In the genomic region with DNA sequence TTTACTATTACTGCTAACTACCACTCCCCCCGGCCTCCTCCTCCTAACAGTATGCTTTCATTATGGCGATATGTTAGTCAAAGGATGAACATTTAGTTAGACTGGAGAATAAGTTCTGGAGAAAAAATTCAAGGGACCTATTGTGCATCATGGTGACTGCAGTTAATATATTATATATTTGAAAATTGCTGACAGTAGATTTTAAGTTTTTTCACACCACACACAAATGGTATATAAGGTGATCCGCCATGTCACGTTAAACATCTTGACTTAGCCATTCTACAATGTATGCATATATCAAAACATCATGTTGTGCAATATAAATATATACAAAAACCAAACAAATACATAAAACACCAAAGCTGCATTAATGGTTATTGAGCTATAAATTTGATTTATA, we compare ENCODE assay signal across 28 cellular contexts.
"Had no signal": no experiment of that assay in that cellular context is flagged by ENCODE, and none has a peak within 500 bp of the region (broad histone marks: within the 10 kb centered on the region; RNA-seq: fewer than 3 reads in every experiment).

No MANE protein-coding gene starts in this region.

- H3K36me3 ChIP-seq: colonic mucosa, esophagus muscularis mucosa, esophagus squamous epithelium, gastrocnemius medialis, gastroesophageal sphincter, heart left ventricle, heart right ventricle had no signal

- H3K4me3 ChIP-seq: colonic mucosa, coronary artery, dorsolateral prefrontal cortex, esophagus muscularis mucosa, esophagus squamous epithelium, gastrocnemius medialis, gastroesophageal sphincter, heart left ventricle, heart right ventricle had no signal

- H3K9me3 ChIP-seq: colonic mucosa, esophagus muscularis mucosa, esophagus squamous epithelium, gastrocnemius medialis, gastroesophageal sphincter, heart left ventricle, heart right ventricle had no signal

- FAIRE-seq: colon, endometrium, endothelial cell of umbilical vein, frontal cortex had no signal

- H3K27ac ChIP-seq: colonic mucosa, coronary artery, dorsolateral prefrontal cortex, epithelial cell of prostate, esophagus muscularis mucosa, esophagus squamous epithelium, foreskin keratinocyte, gastrocnemius medialis, gastroesophageal sphincter, heart left ventricle, heart right ventricle had no signal

- H3K27me3 ChIP-seq: colonic mucosa, dorsolateral prefrontal cortex, esophagus muscularis mucosa, esophagus squamous epithelium, foreskin keratinocyte, gastrocnemius medialis, gastroesophageal sphincter, heart left ventricle had no signal

- DNase-seq: colonic mucosa; cortex of kidney; dermis blood vessel endothelial cell; dorsolateral prefrontal cortex; effector CD4-positive, alpha-beta T cell; effector CD8-positive, alpha-beta T cell; effector memory CD4-positive, alpha-beta T cell; effector memory CD8-positive, alpha-beta T cell; endodermal cell; erythroblast; esophagus squamous epithelium; foreskin fibroblast; foreskin keratinocyte; foreskin melanocyte; gastrocnemius medialis; glutamatergic neuron; head of caudate nucleus; heart left ventricle; heart right ventricle had no signal

- ATAC-seq: effector memory CD8-positive, alpha-beta T cell; esophagus mucosa; foreskin keratinocyte; gastrocnemius medialis; gastroesophageal sphincter; heart left ventricle; heart right ventricle had no signal

- H3K4me1 ChIP-seq: colonic mucosa, esophagus muscularis mucosa, esophagus squamous epithelium, foreskin keratinocyte, gastrocnemius medialis, gastroesophageal sphincter, heart left ventricle, heart right ventricle had no signal
